ENCODE assay signal across 8 cellular contexts in the genomic region with DNA sequence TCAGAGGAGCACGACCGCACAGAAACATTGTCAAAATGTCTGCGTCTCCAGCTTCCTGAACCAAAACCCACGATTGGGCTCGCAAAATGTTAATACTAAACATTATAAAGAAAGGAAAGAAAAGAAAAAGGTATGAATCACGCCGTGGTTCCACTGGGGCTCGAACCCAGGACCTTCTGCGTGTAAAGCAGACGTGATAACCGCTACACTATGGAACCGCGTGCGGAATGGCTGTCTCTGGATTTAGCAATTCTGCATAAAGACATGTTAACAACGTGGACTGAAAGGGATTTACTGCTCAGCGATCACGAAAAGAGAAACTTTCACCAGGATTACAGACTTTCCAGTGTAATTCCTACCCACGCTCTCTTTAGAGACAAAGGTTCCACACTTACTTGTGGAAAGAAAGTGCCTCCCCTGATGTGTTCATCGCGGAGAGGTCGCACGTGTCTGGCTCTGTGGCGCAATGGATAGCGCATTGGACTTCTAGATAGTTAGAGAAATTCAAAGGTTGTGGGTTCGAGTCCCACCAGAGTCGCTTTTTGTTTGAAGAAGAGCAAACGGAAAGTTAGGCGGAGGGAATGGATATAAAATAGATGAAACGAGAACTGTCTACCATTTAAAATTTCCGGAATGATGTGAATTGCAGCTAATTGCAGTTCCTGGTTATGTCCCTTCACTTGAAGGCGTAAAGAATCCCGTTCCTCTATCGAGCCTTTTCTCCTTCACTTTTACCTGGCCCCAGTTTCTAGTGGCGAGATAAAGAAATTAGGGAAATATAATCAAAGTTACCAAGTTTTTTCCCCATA. TPM values are rescaled to one million over a fixed set of nuclear protein-coding genes. Genes with fewer than 3 reads are reported as not detected.
DNase-seq lines count a peak whose midpoint lies in the region; ATAC-seq and TF ChIP-seq lines count a peak whose summit lies in the region.

No MANE protein-coding gene starts in this region.

- peaks cover 26% of the 10 kb centered on the region for H3K36me3 Mint-ChIP-seq in CD4-positive, alpha-beta T cell (ENCODE audit: low read depth)
- peaks cover 1% of the 10 kb centered on the region for H3K36me3 Mint-ChIP-seq in activated T-cell treated with anti-CD3 and anti-CD28 coated beads, Interleukin-2, amount 50 U/mL, for 24 hours (ENCODE audit: low read depth)
- H3K36me3 Mint-ChIP-seq in naive thymus-derived CD8-positive, alpha-beta T cell = peaks cover 0 to 3% (median 2%) of the 10 kb centered on the region in 3 donors
- H3K36me3 Mint-ChIP-seq in stimulated activated naive B cell treated with anti-CD40 and anti-IgM and Interleukin-4, amounts not matched to agents 10 μg/mL and 1 μg/mL and 100 μg/mL, for 72 hours = peaks cover 0 to 12% of the 10 kb centered on the region in 2 donors

- POLR2A ChIA-PET in CD4-positive, alpha-beta T cell (lab: Charles Lee) = interaction anchor here (0.6 to 4.4 kb wide), 7 partner anchors 9 to 118 kb away, joined by 4 to 50 read pairs (median 15); a partner anchor contains a TSS
- POLR2A ChIA-PET in naive thymus-derived CD8-positive, alpha-beta T cell (lab: Charles Lee) = interaction anchor here (0.6 to 4.3 kb wide), 10 partner anchors 8 to 1858 kb away, joined by 3 to 27 read pairs (median 6); a partner anchor contains a TSS

- no peaks in the 10 kb centered on the region for H3K27me3 ChIP-seq in CD4-positive, alpha-beta T cell (ENCODE audit: control insufficient read depth, insufficient read depth, low read length)

- H3K9me3 Mint-ChIP-seq in CD4-positive, alpha-beta T cell = peaks cover 4% of the 10 kb centered on the region
- no peaks in the 10 kb centered on the region for H3K9me3 Mint-ChIP-seq in activated T-cell treated with anti-CD3 and anti-CD28 coated beads, Interleukin-2, amount 50 U/mL, for 24 hours
- H3K9me3 Mint-ChIP-seq in naive thymus-derived CD8-positive, alpha-beta T cell = peaks cover 0 to 9% (median 0%) of the 10 kb centered on the region in 9 donors
- H3K9me3 Mint-ChIP-seq in stimulated activated naive B cell treated with anti-CD40 and anti-IgM and Interleukin-4, amounts not matched to agents 10 μg/mL and 1 μg/mL and 100 μg/mL, for 72 hours = no peaks in the 10 kb centered on the region

- no peak overlapping the region for H3K27ac ChIP-seq in CD4-positive, alpha-beta T cell (ENCODE audit: low read depth, low read length)

- ATAC-seq in CD4-positive, alpha-beta T cell (ENCODE audit: poor library complexity) = peak; percentile 61
- peak; percentile 38 for ATAC-seq in GM21515 (IDR thresholded peaks at IDR 0.05; ENCODE audit: unreplicated experiment)
- peak; percentile 50 to 56 for ATAC-seq in naive thymus-derived CD8-positive, alpha-beta T cell
- peak; percentile 59 to 64 for ATAC-seq in stimulated activated naive B cell treated with anti-CD40 and anti-IgM and Interleukin-4, amounts not matched to agents 10 μg/mL and 1 μg/mL and 100 μg/mL, for 72 hours (replicated peaks)

- intact Hi-C loops in CD4-positive, alpha-beta T cell (cut with DNase I, micrococcal nuclease) = loop anchor here (1.0 to 10.0 kb wide), 7 partner anchors 9 to 376 kb away; a partner anchor contains a TSS

- no peaks in the 10 kb centered on the region for H3K9me3 ChIP-seq in CD4-positive, alpha-beta T cell (ENCODE audit: control insufficient read depth, low read length)

- peaks cover 40% of the 10 kb centered on the region for H3K4me1 Mint-ChIP-seq in CD4-positive, alpha-beta T cell (ENCODE audit: low read depth)
- H3K4me1 Mint-ChIP-seq in activated T-cell treated with anti-CD3 and anti-CD28 coated beads, Interleukin-2, amount 50 U/mL, for 24 hours (ENCODE audit: low read depth) = peaks cover 44% of the 10 kb centered on the region
- peaks cover 17 to 43% (median 39%) of the 10 kb centered on the region in 4 donors for H3K4me1 Mint-ChIP-seq in naive thymus-derived CD8-positive, alpha-beta T cell
- peaks cover 22 to 39% of the 10 kb centered on the region in 2 donors for H3K4me1 Mint-ChIP-seq in stimulated activated naive B cell treated with anti-CD40 and anti-IgM and Interleukin-4, amounts not matched to agents 10 μg/mL and 1 μg/mL and 100 μg/mL, for 72 hours

- peak overlapping the region; percentile 99 for H3K27ac Mint-ChIP-seq in CD4-positive, alpha-beta T cell
- H3K27ac Mint-ChIP-seq in activated T-cell treated with anti-CD3 and anti-CD28 coated beads, Interleukin-2, amount 50 U/mL, for 24 hours = peak overlapping the region; percentile 98
- H3K27ac Mint-ChIP-seq in naive thymus-derived CD8-positive, alpha-beta T cell = peak overlapping the region; percentile 77 to 100 (median 92)
- peak overlapping the region; percentile 98 for H3K27ac Mint-ChIP-seq in stimulated activated naive B cell treated with anti-CD40 and anti-IgM and Interleukin-4, amounts not matched to agents 10 μg/mL and 1 μg/mL and 100 μg/mL, for 72 hours

- CTCF ChIA-PET in CD4-positive, alpha-beta T cell (lab: Charles Lee) = interaction anchor here (0.7 to 3.6 kb wide), 5 partner anchors 9 to 64 kb away, joined by 3 to 19 read pairs (median 9); a partner anchor contains a TSS

- TF ChIP-seq CTCF in CD4-positive, alpha-beta T cell (IDR thresholded peaks at IDR 0.05) = no peak

- DNase-seq in CD4-positive, alpha-beta T cell = peak; percentile 60 to 78 (median 70)
- peak; percentile 86 for DNase-seq in activated T-cell treated with anti-CD3 and anti-CD28 coated beads, Interleukin-2, amount 50 U/mL, for 24 hours
- peak; percentile 89 for DNase-seq in fibroblast of gingiva (ENCODE audit: low read depth)
- DNase-seq in naive thymus-derived CD8-positive, alpha-beta T cell = peak; percentile 58 to 88 (median 84)
- DNase-seq in stimulated activated naive B cell treated with anti-CD40 and anti-IgM and Interleukin-4, amounts not matched to agents 10 μg/mL and 1 μg/mL and 100 μg/mL, for 72 hours = peak; percentile 68

- peaks cover 12% of the 10 kb centered on the region for H3K27me3 Mint-ChIP-seq in CD4-positive, alpha-beta T cell
- peaks cover 3% of the 10 kb centered on the region for H3K27me3 Mint-ChIP-seq in activated T-cell treated with anti-CD3 and anti-CD28 coated beads, Interleukin-2, amount 50 U/mL, for 24 hours
- peaks cover 0 to 9% (median 0%) of the 10 kb centered on the region in 5 donors for H3K27me3 Mint-ChIP-seq in naive thymus-derived CD8-positive, alpha-beta T cell
- H3K27me3 Mint-ChIP-seq in stimulated activated naive B cell treated with anti-CD40 and anti-IgM and Interleukin-4, amounts not matched to agents 10 μg/mL and 1 μg/mL and 100 μg/mL, for 72 hours = peaks cover 5% of the 10 kb centered on the region in 2 donors

- no peak for TF ChIP-seq RAD21 in Ishikawa (IDR thresholded peaks at IDR 0.05; ENCODE audit: low read depth)

- H3K4me3 Mint-ChIP-seq in CD4-positive, alpha-beta T cell = peak overlapping the region; percentile 94
- H3K4me3 Mint-ChIP-seq in activated T-cell treated with anti-CD3 and anti-CD28 coated beads, Interleukin-2, amount 50 U/mL, for 24 hours = peak overlapping the region; percentile 83
- peak overlapping the region; percentile 85 to 97 (median 90) for H3K4me3 Mint-ChIP-seq in naive thymus-derived CD8-positive, alpha-beta T cell
- H3K4me3 Mint-ChIP-seq in stimulated activated naive B cell treated with anti-CD40 and anti-IgM and Interleukin-4, amounts not matched to agents 10 μg/mL and 1 μg/mL and 100 μg/mL, for 72 hours = peak overlapping the region; percentile 82 to 91

- no peak for TF ChIP-seq EP300 in Ishikawa (IDR thresholded peaks at IDR 0.05; ENCODE audit: borderline replicate concordance)

TF ChIP-seq in Ishikawa, 13 proteins besides CTCF, POLR2A, EP300 and RAD21 (continues in another document):
- TF ChIP-seq, protein P1, sequence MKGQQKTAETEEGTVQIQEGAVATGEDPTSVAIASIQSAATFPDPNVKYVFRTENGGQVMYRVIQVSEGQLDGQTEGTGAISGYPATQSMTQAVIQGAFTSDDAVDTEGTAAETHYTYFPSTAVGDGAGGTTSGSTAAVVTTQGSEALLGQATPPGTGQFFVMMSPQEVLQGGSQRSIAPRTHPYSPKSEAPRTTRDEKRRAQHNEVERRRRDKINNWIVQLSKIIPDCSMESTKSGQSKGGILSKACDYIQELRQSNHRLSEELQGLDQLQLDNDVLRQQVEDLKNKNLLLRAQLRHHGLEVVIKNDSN (IDR thresholded peaks at IDR 0.05) = peak; percentile 33
- TF ChIP-seq EGR1 (IDR thresholded peaks at IDR 0.05) = no peak
- peak; percentile 50 for TF ChIP-seq YY1 (IDR thresholded peaks at IDR 0.05; ENCODE audit: low read depth)
- TF ChIP-seq TCF12 (IDR thresholded peaks at IDR 0.05; ENCODE audit: low read depth) = no peak; the same call in 1 of the 2 replicates
- TF ChIP-seq, protein P2, sequence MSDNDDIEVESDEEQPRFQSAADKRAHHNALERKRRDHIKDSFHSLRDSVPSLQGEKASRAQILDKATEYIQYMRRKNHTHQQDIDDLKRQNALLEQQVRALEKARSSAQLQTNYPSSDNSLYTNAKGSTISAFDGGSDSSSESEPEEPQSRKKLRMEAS (IDR thresholded peaks at IDR 0.05) = peak; percentile 90
- peak; percentile 83 for TF ChIP-seq TEAD4 (IDR thresholded peaks at IDR 0.05)

RNA-seq across cellular contexts. Expression of a gene that starts 39.7 kb away (rescaled TPM):
- total RNA-seq in CD4-positive, alpha-beta T cell = not detected
- 0.05 TPM for polyA plus RNA-seq in PFSK-1 (2012; ENCODE audit: insufficient read length, low read depth)
- total RNA-seq in naive thymus-derived CD8-positive, alpha-beta T cell = not detected
- polyA plus RNA-seq in naive thymus-derived CD8-positive, alpha-beta T cell = not detected

RNA-seq across cellular contexts. Expression of a gene that starts 47.7 kb away (rescaled TPM):
- not detected for total RNA-seq in CD4-positive, alpha-beta T cell
- polyA plus RNA-seq in PFSK-1 (2012; ENCODE audit: insufficient read length, low read depth) = not detected
- not detected for total RNA-seq in naive thymus-derived CD8-positive, alpha-beta T cell
- not detected for polyA plus RNA-seq in naive thymus-derived CD8-positive, alpha-beta T cell
